ENCODE assay signal across 1 cellular context in genomic region chr1:165408518-165408917, GRCh38.
TF ChIP-seq lines count a peak whose summit lies in the region.

No MANE protein-coding gene starts in this region.

TF ChIP-seq in HCT116, 20 proteins besides CTCF, POLR2A, EP300 and RAD21 (continued from another document):
- TF ChIP-seq REST (IDR thresholded peaks at IDR 0.05; ENCODE audit: low read depth) (no peak), ATF3 (IDR thresholded peaks at IDR 0.05) (no peak)
